25 cellular contexts compared by ENCODE assay signal in the genomic region with DNA sequence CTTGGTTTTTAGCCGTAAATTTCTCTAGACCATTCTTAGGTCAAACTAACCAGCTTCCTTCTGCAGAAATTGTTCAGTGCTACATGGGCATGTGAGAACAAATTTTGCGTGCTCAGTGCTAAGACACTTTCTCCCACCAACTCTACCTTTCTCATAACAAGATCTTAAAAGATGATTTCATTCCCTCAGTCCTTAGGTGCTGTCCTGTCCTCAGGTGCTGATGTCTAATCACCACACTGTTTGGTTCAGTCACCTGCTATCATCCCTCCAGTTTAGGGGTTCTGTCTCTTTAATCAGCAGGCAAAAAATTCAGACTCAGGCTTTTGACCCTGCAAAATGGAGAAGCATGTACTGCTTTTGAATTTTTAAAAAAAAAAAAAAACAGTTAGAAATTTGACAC.
"Had no signal": no experiment of that assay in that cellular context is flagged by ENCODE, and none has a peak within 500 bp of the region (broad histone marks: within the 10 kb centered on the region; RNA-seq: fewer than 3 reads in every experiment).

No MANE protein-coding gene starts in this region.

- H3K36me3 ChIP-seq: brain microvascular endothelial cell had no signal

- H3K27me3 ChIP-seq: brain microvascular endothelial cell had no signal

- ATAC-seq: activated CD8-positive, alpha-beta T cell treated with anti-CD3 and anti-CD28 coated beads for 36 hours; activated T-cell treated with anti-CD3 and anti-CD28 coated beads, Interleukin-2, amount 50 U/mL, for 72 hours; activated T-helper 17 cell treated with anti-CD3 and anti-CD28 coated beads, Interleukin-2, amount 50 U/mL, for 72 hours; PC-3; Right ventricle myocardium inferior had no signal

- H3K27ac ChIP-seq: brain microvascular endothelial cell, RWPE1 had no signal

- DNase-seq: activated CD4-positive, alpha-beta T cell treated with anti-CD3 and anti-CD28 coated beads, Interleukin-2, amount 10 ng/mL, durations not matched to agents 24 days and 14 days; activated CD4-positive, alpha-beta T cell treated with anti-CD3 and anti-CD28 coated beads, Interleukin-2, amount 50 U/mL, for 4 hours; activated CD8-positive, alpha-beta T cell treated with anti-CD3 and anti-CD28 coated beads for 36 hours; activated effector memory CD4-positive, alpha-beta T cell treated with anti-CD3 and anti-CD28 coated beads, Interleukin-2, amount 50 U/mL, for 16 hours; activated naive CD4-positive, alpha-beta T cell; activated naive CD4-positive, alpha-beta T cell treated with anti-CD3 and anti-CD28 coated beads, Interleukin-2, amount 50 U/mL, for 16 hours; activated naive CD8-positive, alpha-beta T cell treated with anti-CD3 and anti-CD28 coated beads for 36 hours; activated T-cell treated with anti-CD3 and anti-CD28 coated beads, Interleukin-2, amount 50 U/mL, for 1 hour; activated T-cell treated with anti-CD3 and anti-CD28 coated beads, Interleukin-2, amount 50 U/mL, for 72 hours; amniotic stem cell; aorta; brain microvascular endothelial cell; central memory CD4-positive, alpha-beta T cell; NCI-H1105; NCI-H1417 treated with DMSO at 0.1 percent for 48 hours; NCI-H187 treated with DMSO at 0.1 percent for 48 hours; NCI-H2081; NCI-H345; NCI-H524 treated with DMSO at 0.1 percent for 48 hours; NK-92 treated with Interleukin-12 subunit alpha and Interleukin-12 subunit beta, amount 100 ng/mL, for 24 hours; PC-3; SIG-M5 had no signal
